ENCODE assay signal across 1 cellular context in the genomic region with DNA sequence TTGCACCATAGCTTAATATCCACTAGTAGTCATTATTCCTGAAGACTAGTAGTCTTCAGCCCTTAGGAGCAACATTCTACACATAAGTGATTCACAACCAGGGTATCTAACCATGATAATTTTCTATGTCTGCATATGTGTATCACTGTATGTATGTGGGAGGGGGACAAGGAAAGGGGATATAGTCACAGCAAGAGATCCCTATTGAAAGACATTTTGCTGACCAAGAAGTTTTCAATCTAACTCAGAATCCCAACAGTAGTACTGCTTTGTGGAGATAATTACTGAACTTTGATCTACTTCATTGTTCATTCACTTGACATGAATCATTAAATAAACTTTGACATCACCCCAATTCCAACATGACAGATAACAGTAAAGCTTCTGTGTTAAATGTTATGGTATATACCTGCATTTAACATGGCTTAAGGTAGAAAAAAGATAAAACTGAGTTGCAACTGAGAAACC.
TF ChIP-seq lines count a peak whose summit lies in the region.

No MANE protein-coding gene starts in this region.

TF ChIP-seq in HepG2, 621 proteins besides CTCF, POLR2A, EP300 and RAD21 (continued from another document):
- TF ChIP-seq, protein P1, sequence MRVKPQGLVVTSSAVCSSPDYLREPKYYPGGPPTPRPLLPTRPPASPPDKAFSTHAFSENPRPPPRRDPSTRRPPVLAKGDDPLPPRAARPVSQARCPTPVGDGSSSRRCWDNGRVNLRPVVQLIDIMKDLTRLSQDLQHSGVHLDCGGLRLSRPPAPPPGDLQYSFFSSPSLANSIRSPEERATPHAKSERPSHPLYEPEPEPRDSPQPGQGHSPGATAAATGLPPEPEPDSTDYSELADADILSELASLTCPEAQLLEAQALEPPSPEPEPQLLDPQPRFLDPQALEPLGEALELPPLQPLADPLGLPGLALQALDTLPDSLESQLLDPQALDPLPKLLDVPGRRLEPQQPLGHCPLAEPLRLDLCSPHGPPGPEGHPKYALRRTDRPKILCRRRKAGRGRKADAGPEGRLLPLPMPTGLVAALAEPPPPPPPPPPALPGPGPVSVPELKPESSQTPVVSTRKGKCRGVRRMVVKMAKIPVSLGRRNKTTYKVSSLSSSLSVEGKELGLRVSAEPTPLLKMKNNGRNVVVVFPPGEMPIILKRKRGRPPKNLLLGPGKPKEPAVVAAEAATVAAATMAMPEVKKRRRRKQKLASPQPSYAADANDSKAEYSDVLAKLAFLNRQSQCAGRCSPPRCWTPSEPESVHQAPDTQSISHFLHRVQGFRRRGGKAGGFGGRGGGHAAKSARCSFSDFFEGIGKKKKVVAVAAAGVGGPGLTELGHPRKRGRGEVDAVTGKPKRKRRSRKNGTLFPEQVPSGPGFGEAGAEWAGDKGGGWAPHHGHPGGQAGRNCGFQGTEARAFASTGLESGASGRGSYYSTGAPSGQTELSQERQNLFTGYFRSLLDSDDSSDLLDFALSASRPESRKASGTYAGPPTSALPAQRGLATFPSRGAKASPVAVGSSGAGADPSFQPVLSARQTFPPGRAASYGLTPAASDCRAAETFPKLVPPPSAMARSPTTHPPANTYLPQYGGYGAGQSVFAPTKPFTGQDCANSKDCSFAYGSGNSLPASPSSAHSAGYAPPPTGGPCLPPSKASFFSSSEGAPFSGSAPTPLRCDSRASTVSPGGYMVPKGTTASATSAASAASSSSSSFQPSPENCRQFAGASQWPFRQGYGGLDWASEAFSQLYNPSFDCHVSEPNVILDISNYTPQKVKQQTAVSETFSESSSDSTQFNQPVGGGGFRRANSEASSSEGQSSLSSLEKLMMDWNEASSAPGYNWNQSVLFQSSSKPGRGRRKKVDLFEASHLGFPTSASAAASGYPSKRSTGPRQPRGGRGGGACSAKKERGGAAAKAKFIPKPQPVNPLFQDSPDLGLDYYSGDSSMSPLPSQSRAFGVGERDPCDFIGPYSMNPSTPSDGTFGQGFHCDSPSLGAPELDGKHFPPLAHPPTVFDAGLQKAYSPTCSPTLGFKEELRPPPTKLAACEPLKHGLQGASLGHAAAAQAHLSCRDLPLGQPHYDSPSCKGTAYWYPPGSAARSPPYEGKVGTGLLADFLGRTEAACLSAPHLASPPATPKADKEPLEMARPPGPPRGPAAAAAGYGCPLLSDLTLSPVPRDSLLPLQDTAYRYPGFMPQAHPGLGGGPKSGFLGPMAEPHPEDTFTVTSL (CRISPR knock-in tag; IDR thresholded peaks at IDR 0.05; ENCODE audit: borderline replicate concordance), result peak; percentile 57; the same call in 1 of the 2 replicates
- TF ChIP-seq, protein P2, sequence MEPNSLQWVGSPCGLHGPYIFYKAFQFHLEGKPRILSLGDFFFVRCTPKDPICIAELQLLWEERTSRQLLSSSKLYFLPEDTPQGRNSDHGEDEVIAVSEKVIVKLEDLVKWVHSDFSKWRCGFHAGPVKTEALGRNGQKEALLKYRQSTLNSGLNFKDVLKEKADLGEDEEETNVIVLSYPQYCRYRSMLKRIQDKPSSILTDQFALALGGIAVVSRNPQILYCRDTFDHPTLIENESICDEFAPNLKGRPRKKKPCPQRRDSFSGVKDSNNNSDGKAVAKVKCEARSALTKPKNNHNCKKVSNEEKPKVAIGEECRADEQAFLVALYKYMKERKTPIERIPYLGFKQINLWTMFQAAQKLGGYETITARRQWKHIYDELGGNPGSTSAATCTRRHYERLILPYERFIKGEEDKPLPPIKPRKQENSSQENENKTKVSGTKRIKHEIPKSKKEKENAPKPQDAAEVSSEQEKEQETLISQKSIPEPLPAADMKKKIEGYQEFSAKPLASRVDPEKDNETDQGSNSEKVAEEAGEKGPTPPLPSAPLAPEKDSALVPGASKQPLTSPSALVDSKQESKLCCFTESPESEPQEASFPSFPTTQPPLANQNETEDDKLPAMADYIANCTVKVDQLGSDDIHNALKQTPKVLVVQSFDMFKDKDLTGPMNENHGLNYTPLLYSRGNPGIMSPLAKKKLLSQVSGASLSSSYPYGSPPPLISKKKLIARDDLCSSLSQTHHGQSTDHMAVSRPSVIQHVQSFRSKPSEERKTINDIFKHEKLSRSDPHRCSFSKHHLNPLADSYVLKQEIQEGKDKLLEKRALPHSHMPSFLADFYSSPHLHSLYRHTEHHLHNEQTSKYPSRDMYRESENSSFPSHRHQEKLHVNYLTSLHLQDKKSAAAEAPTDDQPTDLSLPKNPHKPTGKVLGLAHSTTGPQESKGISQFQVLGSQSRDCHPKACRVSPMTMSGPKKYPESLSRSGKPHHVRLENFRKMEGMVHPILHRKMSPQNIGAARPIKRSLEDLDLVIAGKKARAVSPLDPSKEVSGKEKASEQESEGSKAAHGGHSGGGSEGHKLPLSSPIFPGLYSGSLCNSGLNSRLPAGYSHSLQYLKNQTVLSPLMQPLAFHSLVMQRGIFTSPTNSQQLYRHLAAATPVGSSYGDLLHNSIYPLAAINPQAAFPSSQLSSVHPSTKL (CRISPR knock-in tag; IDR thresholded peaks at IDR 0.05), result peak; percentile 80
- TF ChIP-seq ZNF232 (CRISPR knock-in tag; IDR thresholded peaks at IDR 0.05; ENCODE audit: borderline replicate concordance) (no peak; the same call in 1 of the 2 replicates), MIXL1 (CRISPR knock-in tag; IDR thresholded peaks at IDR 0.05) (peak; percentile 85; the same call in 1 of the 2 replicates), ZNF703 (CRISPR knock-in tag; IDR thresholded peaks at IDR 0.05; ENCODE audit: borderline replicate concordance) (no peak), CBX1 (IDR thresholded peaks at IDR 0.05; ENCODE audit: low read depth) (no peak), ZNF775 (CRISPR knock-in tag; IDR thresholded peaks at IDR 0.05; ENCODE audit: borderline replicate concordance) (no peak), SOX6 (IDR thresholded peaks at IDR 0.05) (no peak), SOX6 (CRISPR knock-in tag; IDR thresholded peaks at IDR 0.05) (peak; percentile 76), KLF12 (CRISPR knock-in tag; IDR thresholded peaks at IDR 0.05; ENCODE audit: borderline replicate concordance) (no peak), MTF1 (CRISPR knock-in tag; IDR thresholded peaks at IDR 0.05) (no peak), HNF4G (IDR thresholded peaks at IDR 0.05; ENCODE audit: borderline replicate concordance, low read depth, low read length) (peak; percentile 31; the same call in 1 of the 2 replicates), HNF4G (CRISPR knock-in tag; IDR thresholded peaks at IDR 0.05; ENCODE audit: borderline replicate concordance, low read depth) (no peak), FOXA3 (CRISPR knock-in tag; IDR thresholded peaks at IDR 0.05) (peak; percentile 81), FOSL2 (CRISPR knock-in tag; IDR thresholded peaks at IDR 0.05) (peak; percentile 57; the same call in 1 of the 2 replicates)
- TF ChIP-seq, protein P3, sequence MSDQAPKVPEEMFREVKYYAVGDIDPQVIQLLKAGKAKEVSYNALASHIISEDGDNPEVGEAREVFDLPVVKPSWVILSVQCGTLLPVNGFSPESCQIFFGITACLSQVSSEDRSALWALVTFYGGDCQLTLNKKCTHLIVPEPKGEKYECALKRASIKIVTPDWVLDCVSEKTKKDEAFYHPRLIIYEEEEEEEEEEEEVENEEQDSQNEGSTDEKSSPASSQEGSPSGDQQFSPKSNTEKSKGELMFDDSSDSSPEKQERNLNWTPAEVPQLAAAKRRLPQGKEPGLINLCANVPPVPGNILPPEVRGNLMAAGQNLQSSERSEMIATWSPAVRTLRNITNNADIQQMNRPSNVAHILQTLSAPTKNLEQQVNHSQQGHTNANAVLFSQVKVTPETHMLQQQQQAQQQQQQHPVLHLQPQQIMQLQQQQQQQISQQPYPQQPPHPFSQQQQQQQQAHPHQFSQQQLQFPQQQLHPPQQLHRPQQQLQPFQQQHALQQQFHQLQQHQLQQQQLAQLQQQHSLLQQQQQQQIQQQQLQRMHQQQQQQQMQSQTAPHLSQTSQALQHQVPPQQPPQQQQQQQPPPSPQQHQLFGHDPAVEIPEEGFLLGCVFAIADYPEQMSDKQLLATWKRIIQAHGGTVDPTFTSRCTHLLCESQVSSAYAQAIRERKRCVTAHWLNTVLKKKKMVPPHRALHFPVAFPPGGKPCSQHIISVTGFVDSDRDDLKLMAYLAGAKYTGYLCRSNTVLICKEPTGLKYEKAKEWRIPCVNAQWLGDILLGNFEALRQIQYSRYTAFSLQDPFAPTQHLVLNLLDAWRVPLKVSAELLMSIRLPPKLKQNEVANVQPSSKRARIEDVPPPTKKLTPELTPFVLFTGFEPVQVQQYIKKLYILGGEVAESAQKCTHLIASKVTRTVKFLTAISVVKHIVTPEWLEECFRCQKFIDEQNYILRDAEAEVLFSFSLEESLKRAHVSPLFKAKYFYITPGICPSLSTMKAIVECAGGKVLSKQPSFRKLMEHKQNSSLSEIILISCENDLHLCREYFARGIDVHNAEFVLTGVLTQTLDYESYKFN (CRISPR knock-in tag; conservative IDR thresholded peaks at IDR 0.05), result peak; percentile 69
- TF ChIP-seq, protein P4, sequence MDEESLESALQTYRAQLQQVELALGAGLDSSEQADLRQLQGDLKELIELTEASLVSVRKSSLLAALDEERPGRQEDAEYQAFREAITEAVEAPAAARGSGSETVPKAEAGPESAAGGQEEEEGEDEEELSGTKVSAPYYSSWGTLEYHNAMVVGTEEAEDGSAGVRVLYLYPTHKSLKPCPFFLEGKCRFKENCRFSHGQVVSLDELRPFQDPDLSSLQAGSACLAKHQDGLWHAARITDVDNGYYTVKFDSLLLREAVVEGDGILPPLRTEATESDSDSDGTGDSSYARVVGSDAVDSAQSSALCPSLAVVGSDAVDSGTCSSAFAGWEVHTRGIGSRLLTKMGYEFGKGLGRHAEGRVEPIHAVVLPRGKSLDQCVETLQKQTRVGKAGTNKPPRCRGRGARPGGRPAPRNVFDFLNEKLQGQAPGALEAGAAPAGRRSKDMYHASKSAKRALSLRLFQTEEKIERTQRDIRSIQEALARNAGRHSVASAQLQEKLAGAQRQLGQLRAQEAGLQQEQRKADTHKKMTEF (CRISPR knock-in tag; IDR thresholded peaks at IDR 0.05), result 0 out of 2 replicates have a peak, but pooled peaks have one; percentile 29
- TF ChIP-seq, protein P5, sequence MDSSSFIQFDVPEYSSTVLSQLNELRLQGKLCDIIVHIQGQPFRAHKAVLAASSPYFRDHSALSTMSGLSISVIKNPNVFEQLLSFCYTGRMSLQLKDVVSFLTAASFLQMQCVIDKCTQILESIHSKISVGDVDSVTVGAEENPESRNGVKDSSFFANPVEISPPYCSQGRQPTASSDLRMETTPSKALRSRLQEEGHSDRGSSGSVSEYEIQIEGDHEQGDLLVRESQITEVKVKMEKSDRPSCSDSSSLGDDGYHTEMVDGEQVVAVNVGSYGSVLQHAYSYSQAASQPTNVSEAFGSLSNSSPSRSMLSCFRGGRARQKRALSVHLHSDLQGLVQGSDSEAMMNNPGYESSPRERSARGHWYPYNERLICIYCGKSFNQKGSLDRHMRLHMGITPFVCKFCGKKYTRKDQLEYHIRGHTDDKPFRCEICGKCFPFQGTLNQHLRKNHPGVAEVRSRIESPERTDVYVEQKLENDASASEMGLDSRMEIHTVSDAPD (CRISPR knock-in tag; IDR thresholded peaks at IDR 0.05), result no peak
- TF ChIP-seq, protein P6, sequence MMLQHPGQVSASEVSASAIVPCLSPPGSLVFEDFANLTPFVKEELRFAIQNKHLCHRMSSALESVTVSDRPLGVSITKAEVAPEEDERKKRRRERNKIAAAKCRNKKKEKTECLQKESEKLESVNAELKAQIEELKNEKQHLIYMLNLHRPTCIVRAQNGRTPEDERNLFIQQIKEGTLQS (CRISPR knock-in tag; IDR thresholded peaks at IDR 0.05), result peak; percentile 39; the same call in 1 of the 2 replicates
